30 cellular contexts compared by ENCODE assay signal in genomic region chr1:209790286-209791193, GRCh38. TPM values are rescaled to one million over a fixed set of nuclear protein-coding genes. Genes with fewer than 3 reads are reported as not detected.
DNase-seq lines count a peak whose midpoint lies in the region; ATAC-seq, FAIRE-seq and TF ChIP-seq lines count a peak whose summit lies in the region.
"Had no signal": no experiment of that assay in that cellular context is flagged by ENCODE, and none has a peak within 500 bp of the region (broad histone marks: within the 10 kb centered on the region; RNA-seq: fewer than 3 reads in every experiment).

No MANE protein-coding gene starts in this region.

- ATAC-seq in A549 (peak in 1 of 2 experiments; percentile 53; a peak in 3 of 6 replicates), HCT116 (no peak), GM12878 (peak; percentile 32; the same call in 2 of the 3 replicates), mucosa of descending colon (peak; percentile 85)
- ATAC-seq: activated CD8-positive, alpha-beta memory T cell treated with anti-CD3 and anti-CD28 coated beads, Interleukin-2, amount 10 ng/mL, durations not matched to agents 7 days and 5 days; foreskin keratinocyte; natural killer cell; right cardiac atrium had no signal

- FAIRE-seq in A549 (lab: Jason Lieb, UNC) = no peak
- FAIRE-seq in GM12878 (lab: Jason Lieb, UNC) = no peak
- FAIRE-seq: D721Med, G401.6, GM18507 had no signal

- H3K4me3 ChIP-seq in A549 = no peak overlapping the region
- H3K4me3 ChIP-seq in HCT116 (replicated peaks in 1 of 2; ENCODE audit: low read depth in 1 of 2, low read length in 2 of 2) = no peak overlapping the region
- no peak overlapping the region for H3K4me3 ChIP-seq in GM12878
- H3K4me3 ChIP-seq in mucosa of descending colon = no peak overlapping the region
- no peak overlapping the region for H3K4me3 ChIP-seq in lower leg skin (ENCODE audit: low read depth, poor library complexity, severe bottlenecking)
- H3K4me3 ChIP-seq: HAP-1, ovary, SJSA1, uterus had no signal

- H2AFZ ChIP-seq in HCT116 (ENCODE audit: low read depth, low read length, poor library complexity, severe bottlenecking) (no peak overlapping the region), GM12878 (ENCODE audit: control insufficient read depth, low read depth, low read length) (no peak overlapping the region)

- H3K27ac ChIP-seq in A549 (no peak overlapping the region), HCT116 (ENCODE audit: low read depth, low read length) (no peak overlapping the region), GM12878 (ENCODE audit: control insufficient read depth, insufficient read depth) (no peak overlapping the region)
- H3K27ac ChIP-seq: C4-2B, foreskin keratinocyte, KMS-11, ovary, SJSA1, uterus, WERI-Rb-1 had no signal

- H3K27me3 ChIP-seq in HCT116 (ENCODE audit: insufficient read depth, low read length) (no peaks in the 10 kb centered on the region), GM12878 (replicated peaks in 1 of 2; ENCODE audit: control insufficient read depth in 2 of 2, insufficient read depth in 2 of 2, low read length in 1 of 2) (peaks cover 5 to 7% of the 10 kb centered on the region in 2 experiments; a peak in 3 of 4 replicates)
- H3K27me3 ChIP-seq: foreskin keratinocyte, ovary, uterus had no signal

- H3K79me2 ChIP-seq in HCT116 (ENCODE audit: insufficient read depth, low read length) = no peaks in the 10 kb centered on the region
- no peaks in the 10 kb centered on the region for H3K79me2 ChIP-seq in GM12878 (ENCODE audit: control insufficient read depth, insufficient read depth, low read length)

- no peak for TF ChIP-seq EP300 in A549 (IDR thresholded peaks at IDR 0.05)
- TF ChIP-seq EP300 in GM12878 (IDR thresholded peaks at IDR 0.05; ENCODE audit: borderline replicate concordance in 1 of 2, control insufficient read depth in 1 of 2, low read depth in 2 of 2, low read length in 2 of 2) = no peak

- CTCF ChIA-PET in A549 (lab: Yijun Ruan, JAX) (interaction anchor here (0.7 to 3.6 kb wide), 4 partner anchors 10 to 42 kb away, joined by 3 to 14 read pairs (median 8); no protein-coding TSS in a partner anchor), HCT116 (lab: Charles Lee) (no interaction called here), GM12878 (lab: Yijun Ruan, JAX) (interaction anchor here (0.5 to 1.7 kb wide), 6 partner anchors 12 to 42 kb away, joined by 3 to 5 read pairs (median 3); partner anchors contain the start of gene UTP25)

- TF ChIP-seq RAD21 in A549 (conservative IDR thresholded peaks at IDR 0.05 in 1 of 2, IDR thresholded peaks at IDR 0.05 in 1 of 2) (no peak), HCT116 (IDR thresholded peaks at IDR 0.05; ENCODE audit: low read depth) (no peak), GM12878 (IDR thresholded peaks at IDR 0.05; ENCODE audit: insufficient read depth, low read depth, low read length) (no peak)

- H3K36me3 ChIP-seq in HCT116 (ENCODE audit: control insufficient read depth in 1 of 2, insufficient read depth in 2 of 2, low read length in 2 of 2) (peaks cover 25 to 27% of the 10 kb centered on the region in 2 experiments; a peak in 3 of 4 replicates), GM12878 (ENCODE audit: control insufficient read depth in 2 of 2, insufficient read depth in 2 of 2, low read length in 1 of 2) (no peaks in the 10 kb centered on the region), mucosa of descending colon (ENCODE audit: low read depth) (no peaks in the 10 kb centered on the region)
- H3K36me3 ChIP-seq: HAP-1, ovary, SJSA1, uterus, WERI-Rb-1 had no signal

- peak in 1 of 2 experiments; percentile 33 for DNase-seq in A549 (ENCODE audit: low read depth in 1 of 2, low spot score in 1 of 2)
- no peak for DNase-seq in HCT116 (ENCODE audit: low read depth, low spot score)
- DNase-seq in GM12878 (ENCODE audit: low read depth, low spot score) = no peak
- DNase-seq in mucosa of descending colon = peak in 1 of 3 donors; percentile 32
- no peak for DNase-seq in NCI-H524 treated with DMSO at 0.1 percent for 48 hours (lab: John Stamatoyannopoulos, UW)
- no peak for DNase-seq in NCI-H187 treated with DMSO at 0.1 percent for 48 hours (lab: John Stamatoyannopoulos, UW)
- DNase-seq in lower leg skin (ENCODE audit: low spot score in 2 of 2) = no peak
- DNase-seq in NCI-H2081 treated with DMSO at 0.1 percent for 48 hours (lab: John Stamatoyannopoulos, UW) = no peak
- DNase-seq: activated CD4-positive, alpha-beta T cell treated with anti-CD3 and anti-CD28 coated beads, Interleukin-2, amount 10 ng/mL, durations not matched to agents 7 days and 5 days; activated CD8-positive, alpha-beta memory T cell treated with anti-CD3 and anti-CD28 coated beads, Interleukin-2, amount 10 ng/mL, durations not matched to agents 7 days and 5 days; activated naive CD8-positive, alpha-beta T cell treated with anti-CD3 and anti-CD28 coated beads, Interleukin-2, amount 10 ng/mL, durations not matched to agents 7 days and 5 days; effector CD8-positive, alpha-beta T cell; foreskin keratinocyte; hypothalamus; natural killer cell; NCI-H1048; NCI-H1930; NCI-H2227 treated with DMSO at 0.1 percent for 48 hours; ovary; right cardiac atrium; uterus; WERI-Rb-1 had no signal

- H4K20me1 ChIP-seq in HCT116 (ENCODE audit: insufficient read depth) = no peaks in the 10 kb centered on the region
- H4K20me1 ChIP-seq in GM12878 (ENCODE audit: control insufficient read depth, insufficient read depth) = no peaks in the 10 kb centered on the region

- no peaks in the 10 kb centered on the region for H3K9me2 ChIP-seq in HCT116 (ENCODE audit: insufficient read depth)

- TF ChIP-seq CTCF in A549 (IDR thresholded peaks at IDR 0.05) (no peak), HCT116 (IDR thresholded peaks at IDR 0.05 in 2 of 3, conservative IDR thresholded peaks at IDR 0.05 in 1 of 3; ENCODE audit: borderline replicate concordance in 1 of 3, insufficient read depth in 1 of 3, low read depth in 2 of 3, low read length in 2 of 3) (no peak), GM12878 (IDR thresholded peaks at IDR 0.05 in 2 of 3, conservative IDR thresholded peaks at IDR 0.05 in 1 of 3; ENCODE audit: control insufficient read depth in 2 of 3, extremely low read depth in 1 of 3, insufficient read depth in 1 of 3, low read depth in 3 of 3, low read length in 3 of 3) (no peak), mucosa of descending colon (IDR thresholded peaks at IDR 0.05) (no peak), lower leg skin (IDR thresholded peaks at IDR 0.05) (no peak)

- TF ChIP-seq POLR2A in A549 (IDR thresholded peaks at IDR 0.05; ENCODE audit: low read length) (no peak), HCT116 (IDR thresholded peaks at IDR 0.05; ENCODE audit: borderline replicate concordance, extremely low read depth, insufficient read depth, insufficient read length) (no peak), GM12878 (IDR thresholded peaks at IDR 0.05; ENCODE audit: low read depth, low read length) (no peak), lower leg skin (IDR thresholded peaks at IDR 0.05) (no peak)

- SMC1A ChIA-PET in GM12878 (lab: Charles Lee; ENCODE audit: uncharacterized antibody, unreplicated experiment) = interaction anchor here (0.7 to 2.5 kb wide), 10 partner anchors 9 to 42 kb away, joined by 3 to 8 read pairs (median 3); no protein-coding TSS in a partner anchor

- 48% methylated on average over 10 of the region's 10 CpGs for WGBS in A549 (ENCODE audit: missing lambda C conversion rate)
- WGBS in GM12878 (ENCODE audit: insufficient coverage, insufficient replicate concordance, low lambda C conversion rate, missing lambda C conversion rate) = 41% methylated on average over 10 of the region's 10 CpGs
- WGBS in lower leg skin, 2 donors = 84 to 93% methylated on average over 9 to 10 of the region's 10 CpGs

- RAD21 ChIA-PET in HCT116 (lab: Charles Lee; ENCODE audit: low non-redundant PET in 1 of 2, low total read pairs in 2 of 2, uncharacterized antibody in 2 of 2, unreplicated experiment in 2 of 2) (no interaction called here), GM12878 (lab: Charles Lee; ENCODE audit: unreplicated experiment) (no interaction called here)

- POLR2A ChIA-PET in A549 (lab: Yijun Ruan, JAX) (no interaction called here), HCT116 (lab: Charles Lee) (no interaction called here), GM12878 (lab: Charles Lee) (interaction anchor here (1.1 kb wide), 1 partner anchor 17 kb away, joined by 4 read pairs; no protein-coding TSS in a partner anchor)

- BruUV-seq in HCT116 (replicated peaks; lab: Mats Ljungman, UMichigan) = no TSS peak
- BruUV-seq in GM12878 (replicated peaks; lab: Mats Ljungman, UMichigan) = no TSS peak

- intact Hi-C loops in HCT116 (cut with micrococcal nuclease) (no loop called here), GM12878 (cut with micrococcal nuclease; ENCODE audit: unreplicated experiment) (no loop called here), mucosa of descending colon (cut with DNase I, micrococcal nuclease) (no loop called here), lower leg skin (cut with DNase I; ENCODE audit: low total_unique reads) (no loop called here)

- H3K4me2 ChIP-seq in A549 (peak overlapping the region; percentile 45), HCT116 (ENCODE audit: low read length) (0 out of 2 replicates have a peak overlapping the region, but pooled peaks have one; percentile 4), GM12878 (ENCODE audit: control insufficient read depth, insufficient read depth) (no peak overlapping the region)
- H3K4me2 ChIP-seq: KMS-11 had no signal

- no peak overlapping the region for H3K9ac ChIP-seq in HCT116 (ENCODE audit: low read length)
- no peak overlapping the region for H3K9ac ChIP-seq in GM12878 (ENCODE audit: control insufficient read depth, insufficient read depth, low read length)
- H3K9ac ChIP-seq: KMS-11 had no signal

- in situ Hi-C loops in GM12878 (cut with MboI) = no loop called here

- H3K4me1 ChIP-seq in A549 = peaks cover 11% of the 10 kb centered on the region; the same call in 2 of the 3 replicates
- H3K4me1 ChIP-seq in HCT116 (ENCODE audit: control insufficient read depth in 1 of 2, insufficient read depth in 2 of 2, low read length in 2 of 2) = peaks cover 0 to 18% of the 10 kb centered on the region in 2 experiments; a peak in 1 of 4 replicates
- no peaks in the 10 kb centered on the region for H3K4me1 ChIP-seq in GM12878 (ENCODE audit: control insufficient read depth, insufficient read depth, low read length)
- H3K4me1 ChIP-seq in mucosa of descending colon (ENCODE audit: low read depth) = peaks cover 28% of the 10 kb centered on the region
- H3K4me1 ChIP-seq: foreskin keratinocyte, HAP-1, uterus had no signal

- peaks cover 4% of the 10 kb centered on the region; the same call in 2 of the 3 replicates for H3K9me3 ChIP-seq in A549
- H3K9me3 ChIP-seq in HCT116 (ENCODE audit: control insufficient read depth in 1 of 2, insufficient read depth in 1 of 2, low read depth in 1 of 2, low read length in 2 of 2) = no peaks in the 10 kb centered on the region
- no peaks in the 10 kb centered on the region; the same call in 2 of the 3 replicates for H3K9me3 ChIP-seq in GM12878 (replicated peaks; ENCODE audit: control insufficient read depth, insufficient read depth, low read length)
- no peaks in the 10 kb centered on the region for H3K9me3 ChIP-seq in mucosa of descending colon
- H3K9me3 ChIP-seq: HAP-1, ovary, uterus had no signal

RNA-seq across cellular contexts. Expression of gene C1orf74, which starts 6.2 kb away (rescaled TPM):
- polyA plus RNA-seq in A549 (2011; rRNA removed) (3.3 TPM in 2 replicates), A549 (2017; fragmentation: RNase III; extraction: RNeasy Plus Mini Kit Qiagen cat#74134 plus additional on column Dnase treatment) (2.0 to 2.4 TPM (median 2.4 TPM) in 3 replicates), GM12878 (2011; rRNA removed) (3.2 and 3.9 TPM in 2 replicates), GM12878 (2014; fragmentation: Illumina TruSeq; extraction: Trizol) (3.7 and 3.8 TPM in 2 replicates), GM12878 (2014; fragmentation: Nextera tagmentation; extraction: Ambion mirVana) (1 to 10 TPM; 3.4 to 4.4 TPM), GM12878 (2014; rRNA removed) (2.3 and 3.1 TPM in 2 replicates), GM12878 (2016; fragmentation: Nextera tagmentation; extraction: Ambion mirVana) (1 to 10 TPM; 4.6 to 5.5 TPM)
- polyA plus RNA-seq in A549 (2012; cell fraction: cytosol; rRNA removed) = 0.59 and 0.74 TPM in 2 replicates
- 0.61 and 0.75 TPM in 2 replicates for polyA plus RNA-seq in A549 (2012; cell fraction: nucleus; rRNA removed)
- polyA minus RNA-seq in A549 (2011; rRNA and poly(A)+ RNA removed) = 4.9 and 6.0 TPM in 2 replicates
- total RNA-seq in HCT116 (2021; ENCODE audit: unreplicated experiment) (5.6 TPM), GM12878 (2014; rRNA removed) (3.4 and 4.4 TPM in 2 replicates), GM12878 (2014; rRNA removed; fragmentation: Illumina TruSeq; extraction: Trizol) (4.0 and 4.4 TPM in 2 replicates), GM12878 (2021) (3.4 and 3.5 TPM in 2 replicates), mucosa of descending colon (1 to 10 TPM; 1.9 to 3.4 (median 2.7) TPM), lower leg skin (1 to 10 TPM; 2.3 to 3.7 (median 2.8) TPM)
- polyA plus RNA-seq in HCT116 (2012) = 2.7 and 4.1 TPM in 2 replicates
- total RNA-seq in GM12878 (2013; cell fraction: nucleolus; rRNA removed) = 5.5 and 5.7 TPM in 2 replicates
- polyA plus RNA-seq in GM12878 (2011; ENCODE audit: low read depth) = 1.3 TPM
- polyA plus RNA-seq in GM12878 (2011; cell fraction: cytosol; rRNA removed) = 2.4 TPM in 2 replicates
- polyA plus RNA-seq in GM12878 (2011; cell fraction: nucleus; rRNA removed) = 2.0 and 2.2 TPM in 2 replicates
- 1.6 and 2.9 TPM in 2 replicates for polyA plus RNA-seq in GM12878 (2012)
- 6.1 TPM in 2 replicates for polyA minus RNA-seq in GM12878 (2011; rRNA and poly(A)+ RNA removed)
- polyA minus RNA-seq in GM12878 (2011; cell fraction: cytosol; rRNA and poly(A)+ RNA removed) = 1.6 and 2.1 TPM in 2 replicates
- polyA minus RNA-seq in GM12878 (2011; cell fraction: nucleus; rRNA and poly(A)+ RNA removed) = 5.3 and 5.6 TPM in 2 replicates

RNA-seq across cellular contexts. Expression of gene IRF6, which starts 15.4 kb away (rescaled TPM):
- polyA plus RNA-seq in A549 (2011; rRNA removed) (0.22 and 0.25 TPM in 2 replicates), A549 (2017; fragmentation: RNase III; extraction: RNeasy Plus Mini Kit Qiagen cat#74134 plus additional on column Dnase treatment) (0.03 to 0.08 TPM (median 0.05 TPM) in 3 replicates), GM12878 (2011; rRNA removed) (0.46 and 0.50 TPM in 2 replicates), GM12878 (2014; fragmentation: Illumina TruSeq; extraction: Trizol) (0.12 and 0.30 TPM in 2 replicates), GM12878 (2014; fragmentation: Nextera tagmentation; extraction: Ambion mirVana) (under 1 TPM; 0.04 to 0.05 TPM), GM12878 (2014; rRNA removed) (0.11 and 0.22 TPM in 2 replicates), GM12878 (2016; fragmentation: Nextera tagmentation; extraction: Ambion mirVana) (under 1 TPM; 0.06 to 0.09 TPM)
- polyA plus RNA-seq in A549 (2012; cell fraction: cytosol; rRNA removed) = 0.04 and 0.08 TPM in 2 replicates
- not detected in 2 replicates for polyA plus RNA-seq in A549 (2012; cell fraction: nucleus; rRNA removed)
- 0.25 and 0.83 TPM in 2 replicates for polyA minus RNA-seq in A549 (2011; rRNA and poly(A)+ RNA removed)
- total RNA-seq in HCT116 (2021; ENCODE audit: unreplicated experiment) (35.2 TPM), GM12878 (2014; rRNA removed) (0.05 TPM in 1 of 2 replicates, not detected in the other), GM12878 (2014; rRNA removed; fragmentation: Illumina TruSeq; extraction: Trizol) (0.04 and 0.09 TPM in 2 replicates), GM12878 (2021) (0.10 and 0.21 TPM in 2 replicates), mucosa of descending colon (100 to 1,000 TPM in 1 of 3 donors, 10 to 100 TPM in 2; 42.9 to 115 (median 96.9) TPM), lower leg skin (100 to 1,000 TPM; 166 to 198 (median 176) TPM)
- 29.4 and 35.7 TPM in 2 replicates for polyA plus RNA-seq in HCT116 (2012)
- not detected in 2 replicates for total RNA-seq in GM12878 (2013; cell fraction: nucleolus; rRNA removed)
- polyA plus RNA-seq in GM12878 (2011; ENCODE audit: low read depth) = 0.20 TPM
- polyA plus RNA-seq in GM12878 (2011; cell fraction: cytosol; rRNA removed) = 0.23 and 0.37 TPM in 2 replicates
- 0.27 and 0.53 TPM in 2 replicates for polyA plus RNA-seq in GM12878 (2011; cell fraction: nucleus; rRNA removed)
- 0.24 and 0.35 TPM in 2 replicates for polyA plus RNA-seq in GM12878 (2012)
- polyA minus RNA-seq in GM12878 (2011; rRNA and poly(A)+ RNA removed) = 0.66 and 0.67 TPM in 2 replicates
- polyA minus RNA-seq in GM12878 (2011; cell fraction: cytosol; rRNA and poly(A)+ RNA removed) = 1.3 TPM in 1 of 2 replicates, not detected in the other
- polyA minus RNA-seq in GM12878 (2011; cell fraction: nucleus; rRNA and poly(A)+ RNA removed) = 0.10 TPM in 1 of 2 replicates, not detected in the other
- total RNA-seq: activated CD4-positive, alpha-beta T cell treated with anti-CD3 and anti-CD28 coated beads, Interleukin-2, amount 10 ng/mL, durations not matched to agents 7 days and 5 days; SJSA1; T-helper 2 cell treated with Interferon-gamma antibody and Interleukin-4, amounts not matched to agents 100 ng/mL and 5 ng/mL, for 36 hours had no signal

RNA-seq across cellular contexts. Expression of gene TRAF3IP3, which starts 34.7 kb away (rescaled TPM):
- not detected in 2 replicates for polyA plus RNA-seq in A549 (2011; rRNA removed)
- polyA plus RNA-seq in A549 (2012; cell fraction: cytosol; rRNA removed) = not detected in 2 replicates
- not detected in 2 replicates for polyA plus RNA-seq in A549 (2012; cell fraction: nucleus; rRNA removed)
- not detected in 3 replicates for polyA plus RNA-seq in A549 (2017; fragmentation: RNase III; extraction: RNeasy Plus Mini Kit Qiagen cat#74134 plus additional on column Dnase treatment)
- not detected in 2 replicates for polyA minus RNA-seq in A549 (2011; rRNA and poly(A)+ RNA removed)
- 0.34 TPM for total RNA-seq in HCT116 (2021; ENCODE audit: unreplicated experiment)
- polyA plus RNA-seq in HCT116 (2012) = 0.02 and 0.03 TPM in 2 replicates
- total RNA-seq in GM12878 (2013; cell fraction: nucleolus; rRNA removed) = 130 and 146 TPM in 2 replicates
- 57.0 and 61.6 TPM in 2 replicates for total RNA-seq in GM12878 (2014; rRNA removed)
- 78.2 and 81.8 TPM in 2 replicates for total RNA-seq in GM12878 (2014; rRNA removed; fragmentation: Illumina TruSeq; extraction: Trizol)
- total RNA-seq in GM12878 (2021) = 62.6 and 67.5 TPM in 2 replicates
- polyA plus RNA-seq in GM12878 (2011; ENCODE audit: low read depth) = 53.6 TPM
- 119 and 148 TPM in 2 replicates for polyA plus RNA-seq in GM12878 (2011; rRNA removed)
- 74.9 and 86.1 TPM in 2 replicates for polyA plus RNA-seq in GM12878 (2011; cell fraction: cytosol; rRNA removed)
- polyA plus RNA-seq in GM12878 (2011; cell fraction: nucleus; rRNA removed) = 263 and 305 TPM in 2 replicates
- 66.3 and 74.1 TPM in 2 replicates for polyA plus RNA-seq in GM12878 (2012)
- 88.2 and 103 TPM in 2 replicates for polyA plus RNA-seq in GM12878 (2014; fragmentation: Illumina TruSeq; extraction: Trizol)
- 100 to 1,000 TPM; 117 to 121 TPM for polyA plus RNA-seq in GM12878 (2014; fragmentation: Nextera tagmentation; extraction: Ambion mirVana)
- polyA plus RNA-seq in GM12878 (2014; rRNA removed) = 64.3 and 83.5 TPM in 2 replicates
- 100 to 1,000 TPM; 105 to 115 TPM for polyA plus RNA-seq in GM12878 (2016; fragmentation: Nextera tagmentation; extraction: Ambion mirVana)
- 73.3 and 83.2 TPM in 2 replicates for polyA minus RNA-seq in GM12878 (2011; rRNA and poly(A)+ RNA removed)
- 22.2 and 25.5 TPM in 2 replicates for polyA minus RNA-seq in GM12878 (2011; cell fraction: cytosol; rRNA and poly(A)+ RNA removed)
- 105 and 127 TPM in 2 replicates for polyA minus RNA-seq in GM12878 (2011; cell fraction: nucleus; rRNA and poly(A)+ RNA removed)
- total RNA-seq in mucosa of descending colon = 1 to 10 TPM; 4.7 to 7.7 (median 6.4) TPM
- 1 to 10 TPM in 2 of 4 donors, under 1 TPM in 1, not detected in 1; 0.61 to 2.1 (median 1.1) TPM for total RNA-seq in lower leg skin
- total RNA-seq: foreskin keratinocyte, SJSA1 had no signal

RNA-seq across cellular contexts. Expression of gene UTP25, which starts 37.2 kb away (rescaled TPM):
- polyA plus RNA-seq in A549 (2011; rRNA removed) = 16.5 and 16.7 TPM in 2 replicates
- 4.2 and 4.9 TPM in 2 replicates for polyA plus RNA-seq in A549 (2012; cell fraction: cytosol; rRNA removed)
- polyA plus RNA-seq in A549 (2012; cell fraction: nucleus; rRNA removed) = 5.6 and 7.0 TPM in 2 replicates
- 8.4 to 8.7 TPM (median 8.7 TPM) in 3 replicates for polyA plus RNA-seq in A549 (2017; fragmentation: RNase III; extraction: RNeasy Plus Mini Kit Qiagen cat#74134 plus additional on column Dnase treatment)
- polyA minus RNA-seq in A549 (2011; rRNA and poly(A)+ RNA removed) = 18.0 and 18.3 TPM in 2 replicates
- total RNA-seq in HCT116 (2021; ENCODE audit: unreplicated experiment) = 12.7 TPM
- 3.9 and 5.1 TPM in 2 replicates for polyA plus RNA-seq in HCT116 (2012)
- total RNA-seq in GM12878 (2013; cell fraction: nucleolus; rRNA removed) = 35.9 and 38.6 TPM in 2 replicates
- total RNA-seq in GM12878 (2014; rRNA removed) = 8.9 and 9.0 TPM in 2 replicates
- total RNA-seq in GM12878 (2014; rRNA removed; fragmentation: Illumina TruSeq; extraction: Trizol) = 10.2 and 10.6 TPM in 2 replicates
- total RNA-seq in GM12878 (2021) = 6.5 and 7.4 TPM in 2 replicates
- polyA plus RNA-seq in GM12878 (2011; ENCODE audit: low read depth) = 2.9 TPM
- polyA plus RNA-seq in GM12878 (2011; rRNA removed) = 13.3 and 14.8 TPM in 2 replicates
- polyA plus RNA-seq in GM12878 (2011; cell fraction: cytosol; rRNA removed) = 7.4 TPM in 2 replicates
- 12.4 and 13.0 TPM in 2 replicates for polyA plus RNA-seq in GM12878 (2011; cell fraction: nucleus; rRNA removed)
- 3.9 and 4.5 TPM in 2 replicates for polyA plus RNA-seq in GM12878 (2012)
- 9.4 and 10.8 TPM in 2 replicates for polyA plus RNA-seq in GM12878 (2014; fragmentation: Illumina TruSeq; extraction: Trizol)
- polyA plus RNA-seq in GM12878 (2014; fragmentation: Nextera tagmentation; extraction: Ambion mirVana) = 1 to 10 TPM; 3.0 TPM
- polyA plus RNA-seq in GM12878 (2014; rRNA removed) = 5.0 and 6.2 TPM in 2 replicates
- polyA plus RNA-seq in GM12878 (2016; fragmentation: Nextera tagmentation; extraction: Ambion mirVana) = 1 to 10 TPM; 7.9 to 9.4 TPM
- 15.6 and 17.8 TPM in 2 replicates for polyA minus RNA-seq in GM12878 (2011; rRNA and poly(A)+ RNA removed)
- 3.8 and 3.9 TPM in 2 replicates for polyA minus RNA-seq in GM12878 (2011; cell fraction: cytosol; rRNA and poly(A)+ RNA removed)
- 17.8 and 22.8 TPM in 2 replicates for polyA minus RNA-seq in GM12878 (2011; cell fraction: nucleus; rRNA and poly(A)+ RNA removed)
- total RNA-seq in mucosa of descending colon = 1 to 10 TPM; 5.4 to 8.8 (median 6.7) TPM
- total RNA-seq in lower leg skin = 10 to 100 TPM in 3 of 4 donors, 1 to 10 TPM in 1; 9.9 to 12.9 (median 11.1) TPM

Comparison
In these comparisons a context has a peak if more than half of its experiments do, and no peak if none do; other contexts are left out.
1. RNA of gene IRF6, which starts 15.4 kb away (total RNA-seq): 166 to 198 TPM in lower leg skin, 42.9 to 115 TPM in mucosa of descending colon and 35.2 TPM in HCT116 (single experiment); 0.04 to 0.21 TPM in GM12878; every median in the first group is over 10 times any median in the second.
2. RNA of gene TRAF3IP3, which starts 34.7 kb away (total RNA-seq): 57.0 to 146 TPM in GM12878; 4.7 to 7.7 TPM in mucosa of descending colon, 0.61 to 2.1 TPM in lower leg skin and 0.34 TPM in HCT116 (single experiment); every median in the first group is over 4 times any median in the second.